ENCODE assay signal across 1 cellular context in genomic region chr4:3467601-3468031, GRCh38.
TF ChIP-seq lines count a peak whose summit lies in the region.

No MANE protein-coding gene starts in this region.

TF ChIP-seq in GM12878, 131 proteins besides CTCF, POLR2A, EP300 and RAD21:
- TF ChIP-seq BCL3 (IDR thresholded peaks at IDR 0.05; ENCODE audit: borderline replicate concordance, insufficient read depth, low read depth, low read length, poor library complexity, severe bottlenecking) (peak; percentile 90), EED (IDR thresholded peaks at IDR 0.05; ENCODE audit: low read depth) (no peak), CHD1 (IDR thresholded peaks at IDR 0.05; ENCODE audit: low read depth, low read length) (no peak), EZH2 (IDR thresholded peaks at IDR 0.05; ENCODE audit: borderline replicate concordance, control insufficient read depth, low read depth, low read length) (no peak), CBX5 (IDR thresholded peaks at IDR 0.05; ENCODE audit: low read depth) (no peak), ZBTB11 (CRISPR knock-in tag; IDR thresholded peaks at IDR 0.05) (no peak)
- TF ChIP-seq, protein P1, sequence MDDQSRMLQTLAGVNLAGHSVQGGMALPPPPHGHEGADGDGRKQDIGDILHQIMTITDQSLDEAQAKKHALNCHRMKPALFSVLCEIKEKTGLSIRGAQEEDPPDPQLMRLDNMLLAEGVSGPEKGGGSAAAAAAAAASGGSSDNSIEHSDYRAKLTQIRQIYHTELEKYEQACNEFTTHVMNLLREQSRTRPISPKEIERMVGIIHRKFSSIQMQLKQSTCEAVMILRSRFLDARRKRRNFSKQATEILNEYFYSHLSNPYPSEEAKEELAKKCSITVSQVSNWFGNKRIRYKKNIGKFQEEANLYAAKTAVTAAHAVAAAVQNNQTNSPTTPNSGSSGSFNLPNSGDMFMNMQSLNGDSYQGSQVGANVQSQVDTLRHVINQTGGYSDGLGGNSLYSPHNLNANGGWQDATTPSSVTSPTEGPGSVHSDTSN (IDR thresholded peaks at IDR 0.05; ENCODE audit: insufficient replicate concordance, low read depth, low read length) = no peak
